ENCODE assay signal across 8 cellular contexts in genomic region chr11:118921121-118921928, GRCh38. TPM values are rescaled to one million over a fixed set of nuclear protein-coding genes. Genes with fewer than 3 reads are reported as not detected.
DNase-seq lines count a peak whose midpoint lies in the region; ATAC-seq, FAIRE-seq and TF ChIP-seq lines count a peak whose summit lies in the region.

No MANE protein-coding gene starts in this region.

- peaks cover 13 to 25% of the 10 kb centered on the region in 2 experiments for H4K20me1 ChIP-seq in H1 (replicated peaks in 1 of 2; ENCODE audit: control insufficient read depth in 1 of 2, insufficient read depth in 2 of 2, low read length in 2 of 2)

- intact Hi-C loops in mucosa of descending colon (cut with DNase I, micrococcal nuclease) (no loop called here), aorta (cut with DNase I) (no loop called here)

- H3K23me2 ChIP-seq in H1 (ENCODE audit: low read depth, low read length) = peaks cover 14% of the 10 kb centered on the region

- peak in 1 of 2 experiments; percentile 28; a peak in 1 of 3 replicates for TF ChIP-seq EP300 in H1 (IDR thresholded peaks at IDR 0.05; ENCODE audit: borderline replicate concordance in 1 of 2, low read depth in 2 of 2, low read length in 2 of 2)

- peak overlapping the region; percentile 71 for H4K5ac ChIP-seq in H1 (ENCODE audit: insufficient read length, low read depth, low read length)

- peak overlapping the region; percentile 75 for H2AK5ac ChIP-seq in H1 (ENCODE audit: low read depth, low read length)

- POLR2A ChIA-PET in H1 (lab: Charles Lee; ENCODE audit: partially characterized antibody) = interaction anchor here (0.6 to 2.1 kb wide), 7 partner anchors 24 to 223 kb away, joined by 3 to 12 read pairs (median 4); partner anchors contain the start of genes CENATAC and CXCR5

- peak overlapping the region; percentile 94; the same call in 1 of the 2 replicates for H2BK20ac ChIP-seq in H1 (ENCODE audit: low read length)

- H3K4me3 ChIP-seq in H1 (ENCODE audit: extremely low read depth in 1 of 4, insufficient read depth in 2 of 4, low read depth in 3 of 4, low read length in 4 of 4) = peak overlapping the region; percentile 10 to 93 (median 33)
- H3K4me3 ChIP-seq in mucosa of descending colon = no peak overlapping the region
- H3K4me3 ChIP-seq in aorta (ENCODE audit: low read length in 2 of 2) = peak overlapping the region; percentile 0 to 13

- FAIRE-seq in H1 (lab: Jason Lieb, UNC) = no peak

- no peak overlapping the region for H3K14ac ChIP-seq in H1 (ENCODE audit: insufficient read length)

- H3K4ac ChIP-seq in H1 (replicated peaks; ENCODE audit: insufficient read length, low read depth, low read length) = peak overlapping the region; percentile 91

- peak; percentile 71 for DNase-seq in Daoy (ENCODE audit: low read depth)
- DNase-seq in RPMI7951 (ENCODE audit: low read depth) = peak; percentile 79
- DNase-seq in H1 (ENCODE audit: low read depth in 1 of 2, low spot score in 2 of 2) = peak in 1 of 2 experiments; percentile 79
- peak; percentile 59 to 74 (median 63) for DNase-seq in mucosa of descending colon
- peak; percentile 83 to 86 for DNase-seq in aorta
- DNase-seq in activated CD4-positive, CD25-positive, alpha-beta regulatory T cell treated with anti-CD3 and anti-CD28 coated beads, Interleukin-2, amount 50 U/mL, for 72 hours = no peak
- DNase-seq in NOMO-1 (lab: John Stamatoyannopoulos, UW; ENCODE audit: unreplicated experiment in 2 of 2) = no peak
- DNase-seq in stimulated activated naive CD4-positive, alpha-beta T cell treated with Interleukin-2 at 50 U/mL for 16 hours (lab: John Stamatoyannopoulos, UW) = no peak

- CTCF ChIA-PET in H1 (lab: Charles Lee; ENCODE audit: partially characterized antibody) = interaction anchor here (1.8 to 2.5 kb wide), 2 partner anchors 26 to 232 kb away, joined by 6 to 8 read pairs; no protein-coding TSS in a partner anchor

- no peak overlapping the region; the same call in 1 of the 2 replicates for H4K8ac ChIP-seq in H1 (ENCODE audit: extremely low read depth, insufficient read depth, low read length)

- H3K27me3 ChIP-seq in H1 (replicated peaks in 1 of 4; ENCODE audit: control insufficient read depth in 3 of 4, extremely low read depth in 1 of 4, insufficient read depth in 3 of 4, low read length in 3 of 4) (no peaks in the 10 kb centered on the region), aorta (ENCODE audit: control insufficient read depth in 1 of 2, insufficient read depth in 2 of 2, low read length in 1 of 2) (no peaks in the 10 kb centered on the region)

- peak overlapping the region; percentile 96 for H2BK15ac ChIP-seq in H1 (ENCODE audit: low read length)

- TF ChIP-seq RAD21 in H1 (IDR thresholded peaks at IDR 0.05 in 1 of 2, conservative IDR thresholded peaks at IDR 0.05 in 1 of 2; ENCODE audit: low read depth in 2 of 2, low read length in 2 of 2) = no peak

- no peak overlapping the region for H3K23ac ChIP-seq in H1 (ENCODE audit: insufficient read length)

- peak overlapping the region; percentile 52 for H2BK120ac ChIP-seq in H1 (replicated peaks; ENCODE audit: low read depth, low read length)

- ATAC-seq in mucosa of descending colon (no peak), aorta (ENCODE audit: low FRiP score) (peak; percentile 28)

- H2AFZ ChIP-seq in H1 (ENCODE audit: low read length) = no peak overlapping the region

- peak in 1 of 2 experiments; percentile 10; a peak in 1 of 3 replicates for TF ChIP-seq POLR2A in H1 (IDR thresholded peaks at IDR 0.05; ENCODE audit: control extremely low read depth in 1 of 2, low read depth in 2 of 2, low read length in 2 of 2)

- H2BK12ac ChIP-seq in H1 (ENCODE audit: low read depth, low read length) = peak overlapping the region; percentile 100

- H3K4me1 ChIP-seq in H1 (replicated peaks in 1 of 4; ENCODE audit: control insufficient read depth in 3 of 4, insufficient read depth in 4 of 4, low read length in 3 of 4) = peaks cover 32 to 83% (median 72%) of the 10 kb centered on the region in 4 experiments
- H3K4me1 ChIP-seq in mucosa of descending colon (ENCODE audit: low read depth) = peaks cover 76% of the 10 kb centered on the region
- H3K4me1 ChIP-seq in aorta (ENCODE audit: control insufficient read depth in 1 of 2, insufficient read depth in 2 of 2, low read length in 2 of 2) = no peaks in the 10 kb centered on the region

- peak overlapping the region in 2 of 4 experiments; percentile 38 to 41; a peak in 4 of 7 replicates for H3K9ac ChIP-seq in H1 (replicated peaks in 1 of 4; ENCODE audit: extremely low read depth in 1 of 4, low read depth in 3 of 4, low read length in 3 of 4)

- H3K9me3 ChIP-seq in H1 (ENCODE audit: insufficient read depth in 2 of 2, low read depth in 1 of 2, low read length in 1 of 2) (no peaks in the 10 kb centered on the region), mucosa of descending colon (no peaks in the 10 kb centered on the region), aorta (ENCODE audit: control insufficient read depth, low read length) (no peaks in the 10 kb centered on the region)

- peak overlapping the region; percentile 89 for H4K91ac ChIP-seq in H1 (replicated peaks; ENCODE audit: insufficient read length, low read length)

- no peak for TF ChIP-seq CTCF in H1 (IDR thresholded peaks at IDR 0.05; ENCODE audit: control extremely low read depth in 1 of 3, insufficient read depth in 1 of 3, low read depth in 1 of 3, low read length in 3 of 3)
- TF ChIP-seq CTCF in mucosa of descending colon (IDR thresholded peaks at IDR 0.05) = no peak

- peak overlapping the region; percentile 70 to 99 for H3K4me2 ChIP-seq in H1 (ENCODE audit: insufficient read depth in 1 of 2, low read depth in 2 of 2, low read length in 2 of 2)

- peaks cover 26 to 85% of the 10 kb centered on the region in 2 experiments for H3K79me2 ChIP-seq in H1 (ENCODE audit: control insufficient read depth in 1 of 2, insufficient read depth in 2 of 2, low read length in 2 of 2)

- 23% methylated on average over 13 of the region's 13 CpGs; no CpG with 5 or more reads in 1 of the 2 experiments for WGBS in H1 (ENCODE audit: extremely low coverage in 1 of 2, insufficient coverage in 1 of 2, insufficient read length in 1 of 2, insufficient replicate concordance in 2 of 2, low coverage in 1 of 2, low lambda C conversion rate in 2 of 2, missing lambda C conversion rate in 1 of 2), 2 experiments
- 2 to 3% methylated on average over 13 of the region's 13 CpGs for WGBS in aorta, 2 donors

- H3K79me1 ChIP-seq in H1 (ENCODE audit: low read depth, low read length) = peaks cover 24% of the 10 kb centered on the region

- peak overlapping the region; percentile 91 for H2BK5ac ChIP-seq in H1 (ENCODE audit: low read depth, low read length)

- H3K56ac ChIP-seq in H1 (replicated peaks; ENCODE audit: insufficient read length, low read depth, low read length) = no peak overlapping the region

- peak overlapping the region; percentile 62; the same call in 1 of the 2 replicates for H3K27ac ChIP-seq in H1 (ENCODE audit: low read depth, low read length)
- H3K27ac ChIP-seq in aorta (ENCODE audit: low read depth in 1 of 2, low read length in 2 of 2) = peak overlapping the region; percentile 8 to 83

- H3K36me3 ChIP-seq in H1 (ENCODE audit: control insufficient read depth in 2 of 4, insufficient read depth in 4 of 4, low read length in 3 of 4) (no peaks in the 10 kb centered on the region; a peak in 1 of 8 replicates), mucosa of descending colon (ENCODE audit: low read depth) (no peaks in the 10 kb centered on the region), aorta (ENCODE audit: control insufficient read depth in 1 of 2, insufficient read depth in 2 of 2, low read length in 1 of 2) (no peaks in the 10 kb centered on the region)

- peak overlapping the region; percentile 98 for H3K18ac ChIP-seq in H1 (ENCODE audit: extremely low read depth, low read length)

RNA-seq across cellular contexts. Expression of gene BCL9L, which starts 4.4 kb away (rescaled TPM):
- total RNA-seq in Daoy (2014; rRNA removed; shearing (Covaris generic)) = 3.9 and 5.4 TPM in 2 replicates
- total RNA-seq in RPMI7951 (2014; rRNA removed; shearing (Covaris generic)) = 11.1 and 13.8 TPM in 2 replicates
- 57.8 and 58.2 TPM in 2 replicates for total RNA-seq in H1 (2021; fragmentation: NEBNext Ultra II Directional; extraction: Animal tissue kit (Norgen Biotek cat#: 25700))
- polyA plus RNA-seq in H1 (2011; rRNA removed) (6.2 and 15.7 TPM in 2 replicates), aorta (10 to 100 TPM; 12.5 to 21.1 TPM)
- polyA plus RNA-seq in H1 (2011; cell fraction: cytosol; rRNA removed) = 4.4 TPM
- 29.6 TPM for polyA plus RNA-seq in H1 (2011; cell fraction: nucleus; rRNA removed)
- 40.7 to 56.9 TPM (median 45.3 TPM) in 4 replicates for polyA plus RNA-seq in H1 (2012, experiment 1 of 2)
- 18.6 TPM for polyA plus RNA-seq in H1 (2012, experiment 2 of 2)
- 62.5 TPM for polyA plus RNA-seq in H1 (2013, experiment 1 of 2)
- 58.3 TPM for polyA plus RNA-seq in H1 (2013, experiment 2 of 2)
- polyA minus RNA-seq in H1 (2011; rRNA and poly(A)+ RNA removed) = 4.8 and 6.3 TPM in 2 replicates
- 31.1 TPM for polyA minus RNA-seq in H1 (2011; cell fraction: cytosol; rRNA and poly(A)+ RNA removed)
- 20.6 TPM for polyA minus RNA-seq in H1 (2011; cell fraction: nucleus; rRNA and poly(A)+ RNA removed)
- total RNA-seq in mucosa of descending colon (10 to 100 TPM; 28.6 to 70.1 (median 41.7) TPM), aorta (10 to 100 TPM; 73.5 to 92.9 TPM)

RNA-seq across cellular contexts. Expression of gene UPK2, which starts 34.8 kb away (rescaled TPM):
- not detected in 2 replicates for total RNA-seq in Daoy (2014; rRNA removed; shearing (Covaris generic))
- total RNA-seq in RPMI7951 (2014; rRNA removed; shearing (Covaris generic)) = not detected in 2 replicates
- total RNA-seq in H1 (2021; fragmentation: NEBNext Ultra II Directional; extraction: Animal tissue kit (Norgen Biotek cat#: 25700)) = not detected in 2 replicates
- polyA plus RNA-seq in H1 (2011; rRNA removed) (0.76 and 1.8 TPM in 2 replicates), aorta (not detected)
- 0.34 TPM for polyA plus RNA-seq in H1 (2011; cell fraction: cytosol; rRNA removed)
- 0.43 TPM for polyA plus RNA-seq in H1 (2011; cell fraction: nucleus; rRNA removed)
- 0.36 to 0.88 TPM (median 0.56 TPM) in 4 replicates for polyA plus RNA-seq in H1 (2012, experiment 1 of 2)
- 0.21 TPM for polyA plus RNA-seq in H1 (2012, experiment 2 of 2)
- 0.65 TPM for polyA plus RNA-seq in H1 (2013, experiment 1 of 2)
- 0.37 TPM for polyA plus RNA-seq in H1 (2013, experiment 2 of 2)
- not detected in 2 replicates for polyA minus RNA-seq in H1 (2011; rRNA and poly(A)+ RNA removed)
- not detected for polyA minus RNA-seq in H1 (2011; cell fraction: cytosol; rRNA and poly(A)+ RNA removed)
- not detected for polyA minus RNA-seq in H1 (2011; cell fraction: nucleus; rRNA and poly(A)+ RNA removed)
- total RNA-seq in mucosa of descending colon (not detected), aorta (not detected)

RNA-seq across cellular contexts. Expression of gene CXCR5, which starts 37.6 kb away (rescaled TPM):
- total RNA-seq in Daoy (2014; rRNA removed; shearing (Covaris generic)) = not detected in 2 replicates
- total RNA-seq in RPMI7951 (2014; rRNA removed; shearing (Covaris generic)) = not detected in 2 replicates
- not detected in 2 replicates for total RNA-seq in H1 (2021; fragmentation: NEBNext Ultra II Directional; extraction: Animal tissue kit (Norgen Biotek cat#: 25700))
- polyA plus RNA-seq in H1 (2011; rRNA removed) (not detected in 2 replicates), aorta (under 1 TPM; 0.13 to 0.69 TPM)
- not detected for polyA plus RNA-seq in H1 (2011; cell fraction: cytosol; rRNA removed)
- polyA plus RNA-seq in H1 (2011; cell fraction: nucleus; rRNA removed) = not detected
- not detected in 4 replicates for polyA plus RNA-seq in H1 (2012, experiment 1 of 2)
- not detected for polyA plus RNA-seq in H1 (2012, experiment 2 of 2)
- not detected for polyA plus RNA-seq in H1 (2013, experiment 1 of 2)
- polyA plus RNA-seq in H1 (2013, experiment 2 of 2) = not detected
- polyA minus RNA-seq in H1 (2011; rRNA and poly(A)+ RNA removed) = not detected in 2 replicates
- not detected for polyA minus RNA-seq in H1 (2011; cell fraction: cytosol; rRNA and poly(A)+ RNA removed)
- not detected for polyA minus RNA-seq in H1 (2011; cell fraction: nucleus; rRNA and poly(A)+ RNA removed)
- total RNA-seq in mucosa of descending colon (under 1 TPM in 2 of 3 donors, not detected in 1; 0.12 to 0.23 TPM), aorta (under 1 TPM; 0.06 to 0.27 TPM)

RNA-seq across cellular contexts. Expression of gene FOXR1, which starts 50.2 kb away (rescaled TPM):
- total RNA-seq in Daoy (2014; rRNA removed; shearing (Covaris generic)) = not detected in 2 replicates
- total RNA-seq in RPMI7951 (2014; rRNA removed; shearing (Covaris generic)) = not detected in 2 replicates
- not detected in 2 replicates for total RNA-seq in H1 (2021; fragmentation: NEBNext Ultra II Directional; extraction: Animal tissue kit (Norgen Biotek cat#: 25700))
- polyA plus RNA-seq in H1 (2011; rRNA removed) = not detected in 2 replicates
- not detected for polyA plus RNA-seq in H1 (2011; cell fraction: cytosol; rRNA removed)
- not detected for polyA plus RNA-seq in H1 (2011; cell fraction: nucleus; rRNA removed)
- not detected in 4 replicates for polyA plus RNA-seq in H1 (2012, experiment 1 of 2)
- polyA plus RNA-seq in H1 (2012, experiment 2 of 2) = not detected
- not detected for polyA plus RNA-seq in H1 (2013, experiment 1 of 2)
- not detected for polyA plus RNA-seq in H1 (2013, experiment 2 of 2)
- polyA minus RNA-seq in H1 (2011; rRNA and poly(A)+ RNA removed) = not detected in 2 replicates
- not detected for polyA minus RNA-seq in H1 (2011; cell fraction: cytosol; rRNA and poly(A)+ RNA removed)
- polyA minus RNA-seq in H1 (2011; cell fraction: nucleus; rRNA and poly(A)+ RNA removed) = not detected
- total RNA-seq in mucosa of descending colon = not detected
- not detected for total RNA-seq in aorta
- not detected for polyA plus RNA-seq in aorta

Comparison
In these comparisons a context has a peak if more than half of its experiments do, and no peak if none do; other contexts are left out.
1. DNase-seq: peak in Daoy (single experiment), RPMI7951 (single experiment), mucosa of descending colon (3 of 3) and aorta (2 of 2); none in activated CD4-positive, CD25-positive, alpha-beta regulatory T cell treated with anti-CD3 and anti-CD28 coated beads, Interleukin-2, amount 50 U/mL, for 72 hours (single experiment), NOMO-1 (0 of 2) and stimulated activated naive CD4-positive, alpha-beta T cell treated with Interleukin-2 at 50 U/mL for 16 hours (single experiment).